8 cellular contexts compared by ENCODE assay signal in the genomic region with DNA sequence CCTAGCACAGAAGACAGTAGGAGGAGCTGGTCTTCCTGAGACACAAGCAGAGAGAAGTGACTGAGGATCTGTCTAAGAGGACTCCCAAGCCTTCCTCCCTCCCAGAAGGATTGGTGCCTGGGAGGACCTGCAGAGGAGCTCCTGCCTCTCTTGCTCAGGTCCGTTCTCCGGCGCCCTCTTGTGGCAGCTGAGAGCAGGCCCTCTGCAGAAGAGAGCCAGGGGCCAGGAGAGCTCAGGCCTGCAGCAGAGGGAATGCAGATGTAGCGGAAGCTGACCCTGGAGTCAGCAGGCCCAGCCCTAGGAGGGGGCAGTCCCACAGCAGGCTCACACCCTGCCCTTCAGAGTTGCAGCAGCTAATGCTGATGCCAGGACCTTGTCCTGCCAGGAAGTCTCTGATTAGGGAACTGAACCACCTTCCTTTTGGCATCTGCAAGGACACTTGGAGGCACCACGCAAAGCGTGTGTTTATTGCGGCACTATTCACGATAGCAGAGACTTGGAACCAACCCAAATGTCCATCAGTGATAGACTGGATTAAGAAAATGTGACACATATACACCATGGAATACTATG.
A peak's percentile ranks its signal among the peaks of the same experiment; 100 is the strongest.
DNase-seq lines count a peak whose midpoint lies in the region; ATAC-seq, FAIRE-seq and TF ChIP-seq lines count a peak whose summit lies in the region.
"Not testable (repeated sequence)": the region's sequence is repeated elsewhere in the genome, so short reads cannot be mapped to it uniquely, and the experiment has no call there.

No MANE protein-coding gene starts in this region.

- not testable (repeated sequence) for H3K27me3 ChIP-seq in astrocyte (ENCODE audit: insufficient read depth, low read length); naive thymus-derived CD4-positive, alpha-beta T cell (ENCODE audit: control insufficient read depth in 2 of 2, insufficient read depth in 2 of 2, low read length in 2 of 2); thoracic aorta (replicated peaks; ENCODE audit: insufficient read depth)

- not testable (repeated sequence) for H3K36me3 Mint-ChIP-seq in HFFc6 (ENCODE audit: low read depth); activated CD4-positive, alpha-beta T cell treated with anti-CD3 and anti-CD28 coated beads for 36 hours (ENCODE audit: low read depth); astrocyte (ENCODE audit: low read depth, unreplicated experiment); naive thymus-derived CD4-positive, alpha-beta T cell

- intact Hi-C loops in activated CD4-positive, alpha-beta T cell treated with anti-CD3 and anti-CD28 coated beads for 36 hours (cut with DNase I, micrococcal nuclease); naive thymus-derived CD4-positive, alpha-beta T cell (cut with micrococcal nuclease): not testable (repeated sequence)

- FAIRE-seq in astrocyte (lab: Jason Lieb, UNC), result not testable (repeated sequence)

- not testable (repeated sequence) for H3K4me1 ChIP-seq in astrocyte (ENCODE audit: insufficient read depth, low read length); naive thymus-derived CD4-positive, alpha-beta T cell (ENCODE audit: control insufficient read depth in 2 of 2, insufficient read depth in 2 of 2, low read length in 2 of 2); thoracic aorta (ENCODE audit: control insufficient read depth in 1 of 2, low read depth in 2 of 2)

- TF ChIP-seq CTCF in HFFc6 (IDR thresholded peaks at IDR 0.05) (peak; percentile 78), astrocyte (IDR thresholded peaks at IDR 0.05; ENCODE audit: insufficient read depth, low read depth, low read length) (peak; percentile 19), thoracic aorta (IDR thresholded peaks at IDR 0.05) (peak; percentile 19)

- H2AFZ ChIP-seq in astrocyte (ENCODE audit: low read depth, low read length), result not testable (repeated sequence)

- not testable (repeated sequence) for H3K4me2 ChIP-seq in astrocyte (ENCODE audit: low read length)

- H3K4me3 Mint-ChIP-seq in HFFc6; astrocyte (ENCODE audit: unreplicated experiment): not testable (repeated sequence)
- peak overlapping the region; percentile 60 for H3K4me3 Mint-ChIP-seq in activated CD4-positive, alpha-beta T cell treated with anti-CD3 and anti-CD28 coated beads for 36 hours
- H3K4me3 Mint-ChIP-seq in naive thymus-derived CD4-positive, alpha-beta T cell, result peak overlapping the region; percentile 58 to 78 (median 69)

- not testable (repeated sequence) for H3K4me1 Mint-ChIP-seq in HFFc6 (ENCODE audit: low read depth); astrocyte (ENCODE audit: low read depth, unreplicated experiment)
- H3K4me1 Mint-ChIP-seq in activated CD4-positive, alpha-beta T cell treated with anti-CD3 and anti-CD28 coated beads for 36 hours, result peaks cover 30% of the 10 kb centered on the region
- peaks cover 36 to 75% (median 55%) of the 10 kb centered on the region in 7 donors for H3K4me1 Mint-ChIP-seq in naive thymus-derived CD4-positive, alpha-beta T cell

- ATAC-seq in activated CD4-positive, alpha-beta T cell treated with anti-CD3 and anti-CD28 coated beads for 36 hours; thoracic aorta (ENCODE audit: insufficient number of reproducible peaks, low FRiP score, low read depth): not testable (repeated sequence)
- ATAC-seq in naive thymus-derived CD4-positive, alpha-beta T cell, result peak; percentile 18

- DNase-seq in D341Med (ENCODE audit: low spot score), result peak; percentile 64
- peak; percentile 52 for DNase-seq in HFFc6
- DNase-seq in NCI-H748 (lab: John Stamatoyannopoulos, UW; ENCODE audit: unreplicated experiment), result peak; percentile 56
- DNase-seq in activated CD4-positive, alpha-beta T cell treated with anti-CD3 and anti-CD28 coated beads for 36 hours, result peak; percentile 69
- DNase-seq in astrocyte (ENCODE audit: low read depth); thoracic aorta (ENCODE audit: low spot score): not testable (repeated sequence)
- peak; percentile 27 for DNase-seq in foreskin melanocyte
- DNase-seq in naive thymus-derived CD4-positive, alpha-beta T cell, result peak in 2 of 9 donors; percentile 19 to 38

- not testable (repeated sequence) for H3K4me3 ChIP-seq in astrocyte (ENCODE audit: insufficient read depth, low read depth, low read length); naive thymus-derived CD4-positive, alpha-beta T cell (ENCODE audit: low read length); thoracic aorta

- H3K79me2 ChIP-seq in astrocyte (ENCODE audit: insufficient read depth, low read length), result not testable (repeated sequence)

- H4K20me1 ChIP-seq in astrocyte (ENCODE audit: insufficient read depth, low read length), result not testable (repeated sequence)

- H3K9ac ChIP-seq in astrocyte (ENCODE audit: low read length), result not testable (repeated sequence)

- POLR2A ChIA-PET in activated CD4-positive, alpha-beta T cell treated with anti-CD3 and anti-CD28 coated beads for 36 hours (lab: Charles Lee); naive thymus-derived CD4-positive, alpha-beta T cell (lab: Charles Lee): not testable (repeated sequence)

- H3K27ac Mint-ChIP-seq in HFFc6; astrocyte (ENCODE audit: unreplicated experiment): not testable (repeated sequence)
- peak overlapping the region; percentile 96 for H3K27ac Mint-ChIP-seq in activated CD4-positive, alpha-beta T cell treated with anti-CD3 and anti-CD28 coated beads for 36 hours
- peak overlapping the region in 8 of 9 donors; percentile 73 to 97 (median 87) for H3K27ac Mint-ChIP-seq in naive thymus-derived CD4-positive, alpha-beta T cell

- CTCF ChIA-PET in activated CD4-positive, alpha-beta T cell treated with anti-CD3 and anti-CD28 coated beads for 36 hours (lab: Charles Lee), result interaction anchor here (0.6 to 1.6 kb wide), 5 partner anchors 9 to 244 kb away, joined by 3 to 6 read pairs (median 3); no protein-coding TSS in a partner anchor
- CTCF ChIA-PET in naive thymus-derived CD4-positive, alpha-beta T cell (lab: Charles Lee), result interaction anchor here (0.7 to 1.6 kb wide), 5 partner anchors 9 to 19 kb away, joined by 3 to 5 read pairs (median 3); no protein-coding TSS in a partner anchor

- H3K36me3 ChIP-seq in astrocyte (ENCODE audit: insufficient read depth, low read length); naive thymus-derived CD4-positive, alpha-beta T cell (ENCODE audit: control insufficient read depth in 2 of 3, insufficient read depth in 3 of 3, low read length in 3 of 3); thoracic aorta: not testable (repeated sequence)

- not testable (repeated sequence) for H3K9me3 Mint-ChIP-seq in HFFc6; activated CD4-positive, alpha-beta T cell treated with anti-CD3 and anti-CD28 coated beads for 36 hours (ENCODE audit: low read depth); astrocyte (ENCODE audit: unreplicated experiment); naive thymus-derived CD4-positive, alpha-beta T cell

- H3K9me3 ChIP-seq in astrocyte (ENCODE audit: insufficient read depth, low read depth, low read length); naive thymus-derived CD4-positive, alpha-beta T cell (ENCODE audit: control insufficient read depth in 2 of 3, low read length in 3 of 3); thoracic aorta: not testable (repeated sequence)

- H3K27ac ChIP-seq in astrocyte (ENCODE audit: low read depth, low read length); thoracic aorta: not testable (repeated sequence)
- H3K27ac ChIP-seq in naive thymus-derived CD4-positive, alpha-beta T cell (ENCODE audit: low read depth, low read length), result peak overlapping the region; percentile 14

- not testable (repeated sequence) for H3K27me3 Mint-ChIP-seq in HFFc6 (ENCODE audit: insufficient read depth); activated CD4-positive, alpha-beta T cell treated with anti-CD3 and anti-CD28 coated beads for 36 hours; astrocyte (ENCODE audit: low read depth, unreplicated experiment); naive thymus-derived CD4-positive, alpha-beta T cell

Comparison
In these comparisons a context has a peak if more than half of its experiments do, and no peak if none do; other contexts are left out.
1. CTCF ChIP-seq: peak in every context shown above with its lines; median percentile 78 in HFFc6; 19 in astrocyte; 19 in thoracic aorta.